Comparison of ENCODE assay signal across 18 cellular contexts in the genomic region with DNA sequence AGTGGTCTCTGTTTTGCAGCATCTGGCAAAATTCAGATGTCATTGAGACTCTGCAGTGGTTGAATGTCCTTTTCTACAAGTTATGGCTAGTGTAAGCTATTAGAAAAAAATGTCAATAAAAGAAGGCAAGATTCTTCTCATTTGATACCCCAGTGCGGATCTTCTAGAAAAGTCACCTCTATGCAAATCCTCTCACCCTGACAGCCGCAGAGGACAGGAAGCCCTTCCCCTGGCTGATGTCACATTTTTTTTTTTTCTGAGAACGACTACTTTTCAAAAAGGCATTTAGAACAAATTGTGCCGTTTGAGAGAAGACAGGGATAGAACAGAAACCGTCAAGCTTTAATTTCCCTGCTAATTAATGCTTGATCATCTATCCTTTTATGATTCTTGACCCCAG.
DNase-seq lines count a peak whose midpoint lies in the region; ATAC-seq and TF ChIP-seq lines count a peak whose summit lies in the region.
"Had no signal": no experiment of that assay in that cellular context is flagged by ENCODE, and none has a peak within 500 bp of the region (broad histone marks: within the 10 kb centered on the region; RNA-seq: fewer than 3 reads in every experiment).

No MANE protein-coding gene starts in this region.

- H3K4me3 ChIP-seq in lower leg skin (ENCODE audit: low read depth, poor library complexity, severe bottlenecking) = no peak overlapping the region
- H3K4me3 ChIP-seq: gastroesophageal sphincter, GM23248 had no signal

- no peaks in the 10 kb centered on the region for H3K9me3 Mint-ChIP-seq in activated naive CD8-positive, alpha-beta T cell treated with anti-CD3 and anti-CD28 coated beads, Interleukin-2, amount 10 ng/mL, durations not matched to agents 7 days and 5 days
- no peaks in the 10 kb centered on the region for H3K9me3 Mint-ChIP-seq in activated naive CD8-positive, alpha-beta T cell treated with anti-CD3 and anti-CD28 coated beads for 36 hours
- no peaks in the 10 kb centered on the region for H3K9me3 Mint-ChIP-seq in activated CD8-positive, alpha-beta T cell treated with anti-CD3 and anti-CD28 coated beads for 36 hours
- no peaks in the 10 kb centered on the region for H3K9me3 Mint-ChIP-seq in progenitor cell of endocrine pancreas (ENCODE audit: low read depth)
- no peaks in the 10 kb centered on the region for H3K9me3 Mint-ChIP-seq in Calu3 (ENCODE audit: low read depth, unreplicated experiment)
- H3K9me3 Mint-ChIP-seq: activated T-helper 17 cell treated with anti-CD3 and anti-CD28 coated beads, Interleukin-2, amount 50 U/mL, for 72 hours; CD4-positive, alpha-beta memory T cell had no signal

- CTCF ChIA-PET in activated CD8-positive, alpha-beta T cell treated with anti-CD3 and anti-CD28 coated beads for 36 hours (lab: Charles Lee) = interaction anchor here (0.6 kb wide), 1 partner anchor 356 kb away, joined by 3 read pairs; no protein-coding TSS in a partner anchor
- CTCF ChIA-PET in Calu3 (lab: Charles Lee) = interaction anchor here (1.2 kb wide), 2 partner anchors 44 to 384 kb away, joined by 3 to 4 read pairs; no protein-coding TSS in a partner anchor

- H3K4me1 Mint-ChIP-seq in activated naive CD8-positive, alpha-beta T cell treated with anti-CD3 and anti-CD28 coated beads, Interleukin-2, amount 10 ng/mL, durations not matched to agents 7 days and 5 days = peaks cover 12% of the 10 kb centered on the region
- peaks cover 4% of the 10 kb centered on the region for H3K4me1 Mint-ChIP-seq in activated naive CD8-positive, alpha-beta T cell treated with anti-CD3 and anti-CD28 coated beads for 36 hours
- peaks cover 4% of the 10 kb centered on the region for H3K4me1 Mint-ChIP-seq in activated CD8-positive, alpha-beta T cell treated with anti-CD3 and anti-CD28 coated beads for 36 hours (ENCODE audit: low read depth)
- H3K4me1 Mint-ChIP-seq in progenitor cell of endocrine pancreas (ENCODE audit: low read depth) (peaks cover 33% of the 10 kb centered on the region), Calu3 (ENCODE audit: low read depth, unreplicated experiment) (peaks cover 26% of the 10 kb centered on the region)
- H3K4me1 Mint-ChIP-seq: activated T-helper 17 cell treated with anti-CD3 and anti-CD28 coated beads, Interleukin-2, amount 50 U/mL, for 72 hours had no signal

- ATAC-seq in activated naive CD8-positive, alpha-beta T cell treated with anti-CD3 and anti-CD28 coated beads, Interleukin-2, amount 10 ng/mL, durations not matched to agents 7 days and 5 days (ENCODE audit: low read depth) = peak; percentile 66
- peak; percentile 57 for ATAC-seq in HG03354 (IDR thresholded peaks at IDR 0.05; ENCODE audit: poor library complexity, severe bottlenecking, unreplicated experiment)
- no peak for ATAC-seq in activated CD8-positive, alpha-beta T cell treated with anti-CD3 and anti-CD28 coated beads for 36 hours
- ATAC-seq: activated T-helper 17 cell treated with anti-CD3 and anti-CD28 coated beads, Interleukin-2, amount 50 U/mL, for 72 hours; gastroesophageal sphincter; left lobe of liver; stimulated activated naive CD8-positive, alpha-beta T cell treated with anti-CD3 and anti-CD28 coated beads, Interleukin-15, Interleukin-2, amounts not matched to agents 100 U/mL and 50 U/mL, for 24 hours had no signal

- H3K36me3 Mint-ChIP-seq in activated naive CD8-positive, alpha-beta T cell treated with anti-CD3 and anti-CD28 coated beads, Interleukin-2, amount 10 ng/mL, durations not matched to agents 7 days and 5 days = no peaks in the 10 kb centered on the region
- no peaks in the 10 kb centered on the region for H3K36me3 Mint-ChIP-seq in activated naive CD8-positive, alpha-beta T cell treated with anti-CD3 and anti-CD28 coated beads for 36 hours
- H3K36me3 Mint-ChIP-seq in activated CD8-positive, alpha-beta T cell treated with anti-CD3 and anti-CD28 coated beads for 36 hours (ENCODE audit: low read depth) = no peaks in the 10 kb centered on the region
- no peaks in the 10 kb centered on the region for H3K36me3 Mint-ChIP-seq in progenitor cell of endocrine pancreas (ENCODE audit: insufficient read depth)
- no peaks in the 10 kb centered on the region for H3K36me3 Mint-ChIP-seq in Calu3 (ENCODE audit: insufficient read depth, unreplicated experiment)
- H3K36me3 Mint-ChIP-seq: CD4-positive, alpha-beta memory T cell had no signal

- TF ChIP-seq CTCF in activated CD8-positive, alpha-beta T cell treated with anti-CD3 and anti-CD28 coated beads for 36 hours (IDR thresholded peaks at IDR 0.05) = no peak
- TF ChIP-seq CTCF in progenitor cell of endocrine pancreas (IDR thresholded peaks at IDR 0.05; ENCODE audit: unreplicated experiment) (no peak), lower leg skin (IDR thresholded peaks at IDR 0.05) (no peak), Calu3 (IDR thresholded peaks at IDR 0.05; ENCODE audit: unreplicated experiment) (no peak)

- WGBS in lower leg skin, 2 donors = 76 to 78% methylated on average over 5 of the region's 5 CpGs

- H3K4me3 Mint-ChIP-seq in activated naive CD8-positive, alpha-beta T cell treated with anti-CD3 and anti-CD28 coated beads, Interleukin-2, amount 10 ng/mL, durations not matched to agents 7 days and 5 days = peak overlapping the region; percentile 55
- no peak overlapping the region for H3K4me3 Mint-ChIP-seq in activated naive CD8-positive, alpha-beta T cell treated with anti-CD3 and anti-CD28 coated beads for 36 hours
- H3K4me3 Mint-ChIP-seq in activated CD8-positive, alpha-beta T cell treated with anti-CD3 and anti-CD28 coated beads for 36 hours = no peak overlapping the region
- H3K4me3 Mint-ChIP-seq in progenitor cell of endocrine pancreas (ENCODE audit: low read depth) = no peak overlapping the region
- no peak overlapping the region for H3K4me3 Mint-ChIP-seq in Calu3 (ENCODE audit: low read depth, unreplicated experiment)
- H3K4me3 Mint-ChIP-seq: activated T-helper 17 cell treated with anti-CD3 and anti-CD28 coated beads, Interleukin-2, amount 50 U/mL, for 72 hours had no signal

- TF ChIP-seq POLR2A in lower leg skin (IDR thresholded peaks at IDR 0.05) = no peak

- H3K27ac Mint-ChIP-seq in activated naive CD8-positive, alpha-beta T cell treated with anti-CD3 and anti-CD28 coated beads, Interleukin-2, amount 10 ng/mL, durations not matched to agents 7 days and 5 days = peak overlapping the region; percentile 60
- no peak overlapping the region for H3K27ac Mint-ChIP-seq in activated naive CD8-positive, alpha-beta T cell treated with anti-CD3 and anti-CD28 coated beads for 36 hours
- H3K27ac Mint-ChIP-seq in activated CD8-positive, alpha-beta T cell treated with anti-CD3 and anti-CD28 coated beads for 36 hours = no peak overlapping the region
- no peak overlapping the region for H3K27ac Mint-ChIP-seq in progenitor cell of endocrine pancreas
- H3K27ac Mint-ChIP-seq in Calu3 (ENCODE audit: unreplicated experiment) = no peak overlapping the region
- H3K27ac Mint-ChIP-seq: activated T-helper 17 cell treated with anti-CD3 and anti-CD28 coated beads, Interleukin-2, amount 50 U/mL, for 72 hours; CD4-positive, alpha-beta memory T cell had no signal

- POLR2A ChIA-PET in activated naive CD8-positive, alpha-beta T cell treated with anti-CD3 and anti-CD28 coated beads, Interleukin-2, amount 10 ng/mL, durations not matched to agents 7 days and 5 days (lab: Charles Lee) = no interaction called here
- POLR2A ChIA-PET in activated CD8-positive, alpha-beta T cell treated with anti-CD3 and anti-CD28 coated beads for 36 hours (lab: Charles Lee) = no interaction called here

- BruUV-seq in Calu3 (replicated peaks; lab: Mats Ljungman, UMichigan) = no TSS peak

- no peak for DNase-seq in activated naive CD8-positive, alpha-beta T cell treated with anti-CD3 and anti-CD28 coated beads, Interleukin-2, amount 10 ng/mL, durations not matched to agents 7 days and 5 days
- DNase-seq in activated naive CD8-positive, alpha-beta T cell treated with anti-CD3 and anti-CD28 coated beads for 36 hours = no peak
- DNase-seq in activated CD8-positive, alpha-beta T cell treated with anti-CD3 and anti-CD28 coated beads for 36 hours = peak; percentile 17
- no peak for DNase-seq in progenitor cell of endocrine pancreas (ENCODE audit: low spot score, unreplicated experiment)
- no peak for DNase-seq in lower leg skin (ENCODE audit: low spot score in 2 of 2)
- no peak for DNase-seq in Calu3
- DNase-seq in Kasumi-1 (lab: John Stamatoyannopoulos, UW) = no peak
- DNase-seq: CD4-positive, alpha-beta memory T cell; GM23248; NCI-H187; NK-92 treated with Interleukin-12 subunit alpha and Interleukin-12 subunit beta, amount 100 ng/mL, for 24 hours; nucleus accumbens; stimulated activated naive CD8-positive, alpha-beta T cell treated with anti-CD3 and anti-CD28 coated beads, Interleukin-15, Interleukin-2, amounts not matched to agents 100 U/mL and 50 U/mL, for 24 hours; trophoblast cell had no signal

- peaks cover 39% of the 10 kb centered on the region for H3K27me3 Mint-ChIP-seq in activated naive CD8-positive, alpha-beta T cell treated with anti-CD3 and anti-CD28 coated beads, Interleukin-2, amount 10 ng/mL, durations not matched to agents 7 days and 5 days
- peaks cover 24% of the 10 kb centered on the region for H3K27me3 Mint-ChIP-seq in activated naive CD8-positive, alpha-beta T cell treated with anti-CD3 and anti-CD28 coated beads for 36 hours
- peaks cover 26% of the 10 kb centered on the region for H3K27me3 Mint-ChIP-seq in activated CD8-positive, alpha-beta T cell treated with anti-CD3 and anti-CD28 coated beads for 36 hours
- peaks cover 18% of the 10 kb centered on the region for H3K27me3 Mint-ChIP-seq in progenitor cell of endocrine pancreas
- no peaks in the 10 kb centered on the region for H3K27me3 Mint-ChIP-seq in Calu3 (ENCODE audit: unreplicated experiment)

- intact Hi-C loops in activated CD8-positive, alpha-beta T cell treated with anti-CD3 and anti-CD28 coated beads for 36 hours (cut with micrococcal nuclease) = no loop called here
- intact Hi-C loops in lower leg skin (cut with DNase I; ENCODE audit: low total_unique reads) (no loop called here), Calu3 (cut with micrococcal nuclease; ENCODE audit: unreplicated experiment) (no loop called here)
